In genomic region chr9:123164285-123164684, GRCh38 we compare ENCODE assay signal across 1 cellular context.
TF ChIP-seq lines count a peak whose summit lies in the region.

No MANE protein-coding gene starts in this region.

TF ChIP-seq in IMR-90, 13 proteins besides CTCF, POLR2A, EP300 and RAD21:
- TF ChIP-seq MXI1 (IDR thresholded peaks at IDR 0.05; ENCODE audit: borderline replicate concordance, low read depth, low read length) = no peak
- no peak for TF ChIP-seq USF2 (IDR thresholded peaks at IDR 0.05; ENCODE audit: low read depth, low read length)
- no peak for TF ChIP-seq RFX5 (IDR thresholded peaks at IDR 0.05; ENCODE audit: low read depth, low read length)
- no peak for TF ChIP-seq MAFK (IDR thresholded peaks at IDR 0.05; ENCODE audit: low read depth, low read length)
- no peak for TF ChIP-seq RCOR1 (IDR thresholded peaks at IDR 0.05; ENCODE audit: insufficient replicate concordance, low read length)
- TF ChIP-seq FOS (IDR thresholded peaks at IDR 0.05; ENCODE audit: low read depth, low read length) = no peak
- TF ChIP-seq CHD1 (IDR thresholded peaks at IDR 0.05; ENCODE audit: low read depth, low read length) = no peak
- no peak for TF ChIP-seq SMC3 (IDR thresholded peaks at IDR 0.05; ENCODE audit: low read depth, low read length)
- no peak for TF ChIP-seq ELK1 (IDR thresholded peaks at IDR 0.05; ENCODE audit: borderline replicate concordance, low read depth, low read length)
- no peak for TF ChIP-seq CEBPB (IDR thresholded peaks at IDR 0.05; ENCODE audit: low read depth, low read length)
- no peak for TF ChIP-seq BHLHE40 (IDR thresholded peaks at IDR 0.05; ENCODE audit: low read depth, low read length)
- no peak for TF ChIP-seq MAZ (IDR thresholded peaks at IDR 0.05; ENCODE audit: borderline replicate concordance, low read depth, low read length)
- no peak for TF ChIP-seq NFE2L2 (IDR thresholded peaks at IDR 0.05; ENCODE audit: low read depth, low read length)
TF ChIP-seq in IMR-90: peak in this region for 0.
